In genomic region chr11:63974259-63975143, GRCh38 we compare ENCODE assay signal across 8 cellular contexts. TPM values are rescaled to one million over a fixed set of nuclear protein-coding genes. Genes with fewer than 3 reads are reported as not detected.
DNase-seq lines count a peak whose midpoint lies in the region; ATAC-seq and TF ChIP-seq lines count a peak whose summit lies in the region.

Gene COX8A (plus strand): TSS chr11:63974620. CDS start chr11:63974681, 61 bp downstream.

- peaks cover 23% of the 10 kb centered on the region for H3K36me3 Mint-ChIP-seq in central memory CD8-positive, alpha-beta T cell (ENCODE audit: insufficient read depth)

- DNase-seq in AG09319 (ENCODE audit: extremely low read depth, low read depth) (peak; percentile 99), NCI-H446 (lab: John Stamatoyannopoulos, UW) (peak; percentile 100), inferior parietal cortex (ENCODE audit: extremely low spot score) (peak; percentile 100), spleen (peak; percentile 96)
- DNase-seq in activated CD4-positive, CD25-positive, alpha-beta regulatory T cell treated with anti-CD3 and anti-CD28 coated beads, Interleukin-2, amount 50 U/mL, for 16 hours (ENCODE audit: low read depth, low spot score), result peak; percentile 95
- DNase-seq in central memory CD8-positive, alpha-beta T cell (ENCODE audit: low spot score in 2 of 2), result peak; percentile 82 to 94

- peak within 1 kb of the TSS; percentile 90 for H3K27ac Mint-ChIP-seq in central memory CD8-positive, alpha-beta T cell (ENCODE audit: low read depth)

- peaks cover 17 to 39% (median 31%) of the 10 kb centered on the region in 6 donors for H3K4me1 ChIP-seq in spleen

- H3K4me3 Mint-ChIP-seq in central memory CD8-positive, alpha-beta T cell, result peak within 1 kb of the TSS; percentile 99

- TF ChIP-seq CTCF in AG09319 (IDR thresholded peaks at IDR 0.05; ENCODE audit: low read depth, low read length), result peak; percentile 27
- peak in 3 of 11 experiments; percentile 8 to 42 (median 8) for TF ChIP-seq CTCF in spleen (IDR thresholded peaks at IDR 0.05 in 8 of 11, conservative IDR thresholded peaks at IDR 0.05 in 3 of 11)

- H3K36me3 ChIP-seq in spleen, result peaks cover 0 to 23% (median 2%) of the 10 kb centered on the region in 6 donors

- peak within 1 kb of the TSS; percentile 91 to 99 (median 96) for H3K4me3 ChIP-seq in spleen

- no peaks in the 10 kb centered on the region for H3K9me3 ChIP-seq in spleen

- H3K27me3 ChIP-seq in spleen (replicated peaks in 1 of 7), result peaks cover 0 to 13% (median 0%) of the 10 kb centered on the region in 7 donors

- ATAC-seq in GM19025 (IDR thresholded peaks at IDR 0.05; ENCODE audit: low read depth, unreplicated experiment) (peak; percentile 92), HG03342 (IDR thresholded peaks at IDR 0.05; ENCODE audit: unreplicated experiment) (peak; percentile 99)
- peak; percentile 100 for ATAC-seq in central memory CD8-positive, alpha-beta T cell (replicated peaks; ENCODE audit: extremely low read depth, poor library complexity, severe bottlenecking)

- 0 to 1% (median 0%) methylated on average over 34 to 67 of the region's 67 CpGs for WGBS in spleen, 5 donors

- H3K27ac ChIP-seq in spleen, result peak within 1 kb of the TSS; percentile 93 to 98 (median 96)

- no peaks in the 10 kb centered on the region for H3K27me3 Mint-ChIP-seq in central memory CD8-positive, alpha-beta T cell

- H3K4me1 Mint-ChIP-seq in central memory CD8-positive, alpha-beta T cell, result peaks cover 21% of the 10 kb centered on the region

- TF ChIP-seq POLR2A in spleen (IDR thresholded peaks at IDR 0.05), result peak in 1 of 3 donors; percentile 30

- H3K9me3 Mint-ChIP-seq in central memory CD8-positive, alpha-beta T cell, result no peaks in the 10 kb centered on the region

- intact Hi-C loops in spleen (cut with DNase I; ENCODE audit: low total_unique reads), result no loop called here

RNA-seq across cellular contexts. Expression of gene COX8A, which starts in this region (rescaled TPM):
- 100 to 1,000 TPM; 181 to 531 (median 217) TPM for total RNA-seq in spleen
- polyA plus RNA-seq in spleen, result 100 to 1,000 TPM; 340 to 698 (median 481) TPM

Comparison
In these comparisons a context has a peak if more than half of its experiments do, and no peak if none do; other contexts are left out.
1. Peak in every context shown above with its lines: DNase-seq, ATAC-seq, H3K4me3 ChIP-seq and H3K27ac ChIP-seq.